In the genomic region with DNA sequence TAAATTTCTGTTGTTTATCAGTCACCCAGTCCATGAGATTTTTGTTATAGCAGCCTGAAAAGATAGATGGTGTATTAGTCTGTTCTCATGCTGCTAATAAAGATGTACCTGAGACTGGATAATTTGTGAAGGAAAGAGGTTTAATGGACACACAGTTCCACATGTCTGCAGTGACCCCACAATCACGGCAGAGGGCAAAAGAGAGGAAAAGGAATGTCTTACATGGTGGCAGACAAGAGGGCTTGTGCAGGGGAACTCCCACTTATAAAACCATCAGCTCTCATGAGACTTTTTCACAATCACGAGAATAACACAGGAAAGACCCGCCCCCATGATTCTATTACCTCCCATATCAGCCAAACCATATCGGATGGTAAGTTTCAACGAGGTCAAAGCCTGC, we compare ENCODE assay signal across 30 cellular contexts.
"Had no signal": no experiment of that assay in that cellular context is flagged by ENCODE, and none has a peak within 500 bp of the region (broad histone marks: within the 10 kb centered on the region; RNA-seq: fewer than 3 reads in every experiment).

No MANE protein-coding gene starts in this region.

- H3K27me3 Mint-ChIP-seq: activated naive CD8-positive, alpha-beta T cell treated with anti-CD3 and anti-CD28 coated beads, Interleukin-2, amount 10 ng/mL, durations not matched to agents 7 days and 5 days; effector memory CD8-positive, alpha-beta T cell; stimulated activated naive CD8-positive, alpha-beta T cell treated with anti-CD3 and anti-CD28 coated beads, Interleukin-15, amount 100 ng/mL, for 72 hours; T-helper 17 cell; type B pancreatic cell had no signal

- H3K4me1 Mint-ChIP-seq: activated naive CD8-positive, alpha-beta T cell treated with anti-CD3 and anti-CD28 coated beads, Interleukin-2, amount 10 ng/mL, durations not matched to agents 7 days and 5 days; nephron; stimulated activated effector memory CD8-positive, alpha-beta T cell treated with anti-CD3 and anti-CD28 coated beads, Interleukin-12 subunit alpha, Interleukin-12 subunit beta, amount 100 ng/mL, for 72 hours; stimulated activated naive CD8-positive, alpha-beta T cell treated with anti-CD3 and anti-CD28 coated beads, Interleukin-15, amount 100 ng/mL, for 72 hours; T-helper 17 cell had no signal

- H3K36me3 ChIP-seq: gastrocnemius medialis, left ventricle myocardium inferior, neutrophil, uterus had no signal

- DNase-seq: activated CD4-positive, alpha-beta T cell treated with anti-CD3 and anti-CD28 coated beads for 4 hours; activated CD4-positive, alpha-beta T cell treated with anti-CD3 and anti-CD28 coated beads, Interleukin-2, amount 50 U/mL, for 4 hours; activated CD4-positive, CD25-positive, alpha-beta regulatory T cell; activated effector memory CD4-positive, alpha-beta T cell treated with Interleukin-2 at 50 U/mL for 16 hours; activated naive CD4-positive, alpha-beta T cell treated with anti-CD3 and anti-CD28 coated beads for 36 hours; activated naive CD8-positive, alpha-beta T cell treated with anti-CD3 and anti-CD28 coated beads, Interleukin-2, amount 10 ng/mL, durations not matched to agents 7 days and 5 days; activated T-cell treated with anti-CD3 and anti-CD28 coated beads for 4 hours; activated T-cell treated with anti-CD3 and anti-CD28 coated beads, Interleukin-2, amount 50 U/mL, for 72 hours; amniotic stem cell; caudate nucleus; cortex of kidney; effector memory CD8-positive, alpha-beta T cell; erythroblast; gastrocnemius medialis; islet precursor cell; left ventricle myocardium inferior; stimulated activated CD4-positive, alpha-beta T cell treated with anti-CD3 and anti-CD28 coated beads, Interleukin-12 subunit alpha, Interleukin-12 subunit beta, amount 100 ng/mL, for 4 hours; stimulated activated CD4-positive, alpha-beta T cell treated with anti-CD3 and anti-CD28 coated beads, Interleukin-4, amount 100 ng/mL, for 24 hours; stimulated activated naive CD8-positive, alpha-beta T cell treated with anti-CD3 and anti-CD28 coated beads, Interleukin-15, amount 100 ng/mL, for 72 hours; substantia nigra; T-helper 17 cell; T1000; uterus had no signal

- H3K4me2 ChIP-seq: hepatocyte had no signal

- H3K9me3 Mint-ChIP-seq: nephron; stimulated activated naive CD8-positive, alpha-beta T cell treated with anti-CD3 and anti-CD28 coated beads, Interleukin-15, amount 100 ng/mL, for 72 hours; type B pancreatic cell had no signal

- H3K27ac ChIP-seq: gastrocnemius medialis, hepatocyte, left ventricle myocardium inferior, neutrophil, skin epidermis, uterus had no signal

- H3K9me3 ChIP-seq: gastrocnemius medialis, left ventricle myocardium inferior, neutrophil, uterus had no signal

- H3K4me3 ChIP-seq: gastrocnemius medialis, hepatocyte, left ventricle myocardium inferior, lung, skin epidermis, uterus had no signal

- H3K36me3 Mint-ChIP-seq: activated naive CD8-positive, alpha-beta T cell treated with anti-CD3 and anti-CD28 coated beads, Interleukin-2, amount 10 ng/mL, durations not matched to agents 7 days and 5 days; stimulated activated effector memory CD8-positive, alpha-beta T cell treated with anti-CD3 and anti-CD28 coated beads, Interleukin-12 subunit alpha, Interleukin-12 subunit beta, amount 100 ng/mL, for 72 hours; type B pancreatic cell had no signal

- H3K27ac Mint-ChIP-seq: activated naive CD4-positive, alpha-beta T cell treated with anti-CD3 and anti-CD28 coated beads for 36 hours; activated naive CD8-positive, alpha-beta T cell treated with anti-CD3 and anti-CD28 coated beads, Interleukin-2, amount 10 ng/mL, durations not matched to agents 7 days and 5 days; activated T-cell treated with anti-CD3 and anti-CD28 coated beads, Interleukin-2, amount 50 U/mL, for 72 hours; effector memory CD8-positive, alpha-beta T cell; nephron; stimulated activated effector memory CD8-positive, alpha-beta T cell treated with anti-CD3 and anti-CD28 coated beads, Interleukin-12 subunit alpha, Interleukin-12 subunit beta, amount 100 ng/mL, for 72 hours; stimulated activated naive CD8-positive, alpha-beta T cell treated with anti-CD3 and anti-CD28 coated beads, Interleukin-15, amount 100 ng/mL, for 72 hours; T-helper 17 cell; type B pancreatic cell had no signal

- H3K4me3 Mint-ChIP-seq: activated naive CD4-positive, alpha-beta T cell treated with anti-CD3 and anti-CD28 coated beads for 36 hours; activated naive CD8-positive, alpha-beta T cell treated with anti-CD3 and anti-CD28 coated beads, Interleukin-2, amount 10 ng/mL, durations not matched to agents 7 days and 5 days; activated T-cell treated with anti-CD3 and anti-CD28 coated beads, Interleukin-2, amount 50 U/mL, for 72 hours; effector memory CD8-positive, alpha-beta T cell; nephron; stimulated activated effector memory CD8-positive, alpha-beta T cell treated with anti-CD3 and anti-CD28 coated beads, Interleukin-12 subunit alpha, Interleukin-12 subunit beta, amount 100 ng/mL, for 72 hours; stimulated activated naive CD8-positive, alpha-beta T cell treated with anti-CD3 and anti-CD28 coated beads, Interleukin-15, amount 100 ng/mL, for 72 hours; T-helper 17 cell; type B pancreatic cell had no signal

- H3K27me3 ChIP-seq: gastrocnemius medialis, hepatocyte, neutrophil, uterus had no signal

- H2AFZ ChIP-seq: hepatocyte had no signal

- H3K4me1 ChIP-seq: gastrocnemius medialis, left ventricle myocardium inferior, uterus had no signal
